29 cellular contexts compared by ENCODE assay signal in genomic region chr5:1381370-1382247, GRCh38. TPM values are rescaled to one million over a fixed set of nuclear protein-coding genes. Genes with fewer than 3 reads are reported as not detected.
DNase-seq lines count a peak whose midpoint lies in the region; ATAC-seq, FAIRE-seq and TF ChIP-seq lines count a peak whose summit lies in the region.
"Had no signal": no experiment of that assay in that cellular context is flagged by ENCODE, and none has a peak within 500 bp of the region (broad histone marks: within the 10 kb centered on the region; RNA-seq: fewer than 3 reads in every experiment).

No MANE protein-coding gene starts in this region.

- TF ChIP-seq EP300 in HepG2 (IDR thresholded peaks at IDR 0.05; ENCODE audit: low read depth in 2 of 2, low read length in 2 of 2) (no peak), HepG2 (CRISPR knock-in tag; IDR thresholded peaks at IDR 0.05; ENCODE audit: borderline replicate concordance) (no peak)

- H3K4me3 ChIP-seq in HepG2 (replicated peaks in 1 of 3; ENCODE audit: insufficient read depth in 1 of 3, low read depth in 2 of 3, low read length in 3 of 3) (no peak overlapping the region), spleen (no peak overlapping the region)
- H3K4me3 ChIP-seq: pancreas, SJSA1 had no signal

- CTCF ChIA-PET in activated CD4-positive, alpha-beta T cell treated with anti-CD3 and anti-CD28 coated beads for 36 hours (lab: Charles Lee): interaction anchor here (1.5 kb wide), 1 partner anchor 21 kb away, joined by 3 read pairs; no protein-coding TSS in a partner anchor
- CTCF ChIA-PET in HepG2 (lab: Yijun Ruan, JAX; ENCODE audit: low intra/inter-chr PET ratio, low total read pairs): interaction anchor here (1.9 kb wide), 1 partner anchor 260 kb away, joined by 13 read pairs; no protein-coding TSS in a partner anchor

- no peaks in the 10 kb centered on the region; the same call in 1 of the 2 replicates for H4K20me1 ChIP-seq in HepG2 (ENCODE audit: insufficient read depth, low read length)

- no peak for FAIRE-seq in HepG2 (lab: Jason Lieb, UNC)
- FAIRE-seq: endothelial cell of umbilical vein, pancreas, small intestine had no signal

- no TSS peak for BruUV-seq in HepG2 (replicated peaks; lab: Mats Ljungman, UMichigan)

- no peak for DNase-seq in activated CD4-positive, alpha-beta T cell treated with anti-CD3 and anti-CD28 coated beads for 36 hours
- DNase-seq in activated CD4-positive, alpha-beta T cell treated with anti-CD3 and anti-CD28 coated beads for 4 hours: no peak
- DNase-seq in HepG2 (ENCODE audit: low spot score) (no peak), spleen (peak; percentile 62), AML-193 (lab: John Stamatoyannopoulos, UW) (no peak), COR-L47 (lab: John Stamatoyannopoulos, UW) (no peak)
- no peak for DNase-seq in activated T-cell treated with anti-CD3 and anti-CD28 coated beads, Interleukin-2, amount 50 U/mL, for 4 hours
- DNase-seq: activated B cell treated with CpG ODN at 0.5 μM for 24 hours; activated CD8-positive, alpha-beta T cell treated with anti-CD3 and anti-CD28 coated beads for 36 hours; activated effector memory CD4-positive, alpha-beta T cell treated with anti-CD3 and anti-CD28 coated beads, Interleukin-2, amount 50 U/mL, for 16 hours; activated T-cell treated with anti-CD3 and anti-CD28 coated beads for 4 hours; CD4-positive, CD25-positive, alpha-beta regulatory T cell; GOT3; hippocampal formation; MM.1S; NCI-H1436; NCI-H2081 treated with DMSO at 0.1 percent for 48 hours; NCI-H345; NCI-H748 treated with DMSO at 0.1 percent for 48 hours; pancreas; small intestine; stimulated activated CD4-positive, alpha-beta T cell treated with anti-CD3 and anti-CD28 coated beads, Interleukin-2, amount 100 ng/mL, for 24 hours had no signal

- peaks cover 4% of the 10 kb centered on the region for H3K27me3 Mint-ChIP-seq in activated CD4-positive, alpha-beta T cell treated with anti-CD3 and anti-CD28 coated beads for 36 hours
- H3K27me3 Mint-ChIP-seq in IgD-negative memory B cell: no peaks in the 10 kb centered on the region
- no peaks in the 10 kb centered on the region for H3K27me3 Mint-ChIP-seq in activated T-cell treated with anti-CD3 and anti-CD28 coated beads, Interleukin-2, amount 50 U/mL, for 4 hours (ENCODE audit: low read depth)

- H3K36me3 ChIP-seq in HepG2 (replicated peaks in 1 of 2; ENCODE audit: control insufficient read depth in 1 of 2, insufficient read depth in 2 of 2, low read length in 2 of 2) (no peaks in the 10 kb centered on the region), spleen (no peaks in the 10 kb centered on the region)
- H3K36me3 ChIP-seq: gastroesophageal sphincter, pancreas, SJSA1, suprapubic skin had no signal

- POLR2A ChIA-PET in activated CD4-positive, alpha-beta T cell treated with anti-CD3 and anti-CD28 coated beads for 36 hours (lab: Charles Lee): no interaction called here
- POLR2A ChIA-PET in HepG2 (lab: Yijun Ruan, JAX): no interaction called here

- in situ Hi-C loops in HepG2 (cut with HindIII; ENCODE audit: extremely low pct_ligation_motif_present, low pct_unique_long_range_greater_than_20kb): loop anchor here (10.0 kb wide), 1 partner anchor 263 kb away; no protein-coding TSS in a partner anchor

- no peak overlapping the region for H3K4me2 ChIP-seq in HepG2 (ENCODE audit: low read depth, low read length)
- H3K4me2 ChIP-seq: KMS-11 had no signal

- 45% methylated on average over 25 of the region's 25 CpGs for WGBS in HepG2 (ENCODE audit: low lambda C conversion rate)
- WGBS in spleen, 5 donors: 88 to 93% (median 89%) methylated on average over 24 to 25 of the region's 25 CpGs

- TF ChIP-seq POLR2A in HepG2 (IDR thresholded peaks at IDR 0.05; ENCODE audit: insufficient read depth in 1 of 2, low read depth in 2 of 2, low read length in 2 of 2) (no peak), spleen (IDR thresholded peaks at IDR 0.05) (no peak)

- H3K27me3 ChIP-seq in HepG2 (ENCODE audit: control insufficient read depth in 1 of 2, insufficient read depth in 2 of 2, low read length in 2 of 2) (peaks cover 22 to 84% of the 10 kb centered on the region in 2 experiments), spleen (replicated peaks in 1 of 7) (peaks cover 0 to 27% (median 0%) of the 10 kb centered on the region in 7 donors)
- H3K27me3 ChIP-seq: pancreas had no signal

- no peak overlapping the region for H3K27ac ChIP-seq in HepG2 (ENCODE audit: extremely low read length, insufficient read depth, low read length)
- H3K27ac ChIP-seq in spleen: no peak overlapping the region
- H3K27ac ChIP-seq: gastroesophageal sphincter, KMS-11, pancreas, SJSA1, suprapubic skin had no signal

- no peaks in the 10 kb centered on the region for H3K79me2 ChIP-seq in HepG2 (ENCODE audit: insufficient read depth, low read length)

- H3K4me3 Mint-ChIP-seq in activated CD4-positive, alpha-beta T cell treated with anti-CD3 and anti-CD28 coated beads for 36 hours: no peak overlapping the region
- H3K4me3 Mint-ChIP-seq in IgD-negative memory B cell: peak overlapping the region in 3 of 4 donors; percentile 30 to 72 (median 43)
- no peak overlapping the region for H3K4me3 Mint-ChIP-seq in activated T-cell treated with anti-CD3 and anti-CD28 coated beads, Interleukin-2, amount 50 U/mL, for 4 hours
- H3K4me3 Mint-ChIP-seq: activated B cell treated with CpG ODN at 0.5 μM for 24 hours had no signal

- peak overlapping the region; percentile 10 for H3K27ac Mint-ChIP-seq in activated CD4-positive, alpha-beta T cell treated with anti-CD3 and anti-CD28 coated beads for 36 hours
- peak overlapping the region in 1 of 3 donors; percentile 97 for H3K27ac Mint-ChIP-seq in IgD-negative memory B cell
- H3K27ac Mint-ChIP-seq: activated B cell treated with CpG ODN at 0.5 μM for 24 hours; activated CD8-positive, alpha-beta T cell treated with anti-CD3 and anti-CD28 coated beads for 36 hours had no signal

- no peaks in the 10 kb centered on the region for H3K9me3 ChIP-seq in HepG2 (ENCODE audit: low read length)
- H3K9me3 ChIP-seq in spleen: peaks cover 0 to 7% (median 0%) of the 10 kb centered on the region in 8 donors
- H3K9me3 ChIP-seq: gastroesophageal sphincter, pancreas, suprapubic skin had no signal

- H3K9ac ChIP-seq in HepG2 (ENCODE audit: insufficient read depth, low read depth, low read length): no peak overlapping the region
- H3K9ac ChIP-seq: KMS-11 had no signal

- TF ChIP-seq CTCF in HepG2 (CRISPR knock-in tag; IDR thresholded peaks at IDR 0.05) (no peak), spleen (IDR thresholded peaks at IDR 0.05 in 8 of 11, conservative IDR thresholded peaks at IDR 0.05 in 3 of 11) (no peak)

- H3K36me3 Mint-ChIP-seq in activated CD4-positive, alpha-beta T cell treated with anti-CD3 and anti-CD28 coated beads for 36 hours (ENCODE audit: low read depth): no peaks in the 10 kb centered on the region
- no peaks in the 10 kb centered on the region for H3K36me3 Mint-ChIP-seq in IgD-negative memory B cell
- H3K36me3 Mint-ChIP-seq in activated T-cell treated with anti-CD3 and anti-CD28 coated beads, Interleukin-2, amount 50 U/mL, for 4 hours (ENCODE audit: insufficient read depth): no peaks in the 10 kb centered on the region
- H3K36me3 Mint-ChIP-seq: brain; CD4-positive, CD25-positive, alpha-beta regulatory T cell had no signal

- H3K4me1 ChIP-seq in HepG2 (ENCODE audit: insufficient read depth, low read length) (peaks cover 17% of the 10 kb centered on the region), spleen (peaks cover 5 to 30% (median 21%) of the 10 kb centered on the region in 6 donors)
- H3K4me1 ChIP-seq: pancreas had no signal

- no peaks in the 10 kb centered on the region for H3K9me3 Mint-ChIP-seq in activated CD4-positive, alpha-beta T cell treated with anti-CD3 and anti-CD28 coated beads for 36 hours (ENCODE audit: low read depth)
- H3K9me3 Mint-ChIP-seq in IgD-negative memory B cell: no peaks in the 10 kb centered on the region
- no peaks in the 10 kb centered on the region for H3K9me3 Mint-ChIP-seq in activated T-cell treated with anti-CD3 and anti-CD28 coated beads, Interleukin-2, amount 50 U/mL, for 4 hours
- H3K9me3 Mint-ChIP-seq: activated B cell treated with CpG ODN at 0.5 μM for 24 hours; activated CD8-positive, alpha-beta T cell treated with anti-CD3 and anti-CD28 coated beads for 36 hours had no signal

- intact Hi-C loops in activated CD4-positive, alpha-beta T cell treated with anti-CD3 and anti-CD28 coated beads for 36 hours (cut with DNase I, micrococcal nuclease): loop anchor here in 1 of 2 experiments (2.0 kb wide), 1 partner anchor 263 kb away; no protein-coding TSS in a partner anchor
- intact Hi-C loops in HepG2 (cut with micrococcal nuclease; ENCODE audit: unreplicated experiment): loop anchor here (2.0 kb wide), 1 partner anchor 259 kb away; no protein-coding TSS in a partner anchor
- intact Hi-C loops in spleen (cut with DNase I; ENCODE audit: low total_unique reads): loop anchor here (10.0 kb wide), 1 partner anchor 263 kb away; no protein-coding TSS in a partner anchor

- H2AFZ ChIP-seq in HepG2 (ENCODE audit: low read length): no peak overlapping the region

- peaks cover 21% of the 10 kb centered on the region for H3K4me1 Mint-ChIP-seq in activated CD4-positive, alpha-beta T cell treated with anti-CD3 and anti-CD28 coated beads for 36 hours
- H3K4me1 Mint-ChIP-seq in IgD-negative memory B cell: peaks cover 16 to 19% (median 18%) of the 10 kb centered on the region in 3 donors
- peaks cover 14% of the 10 kb centered on the region for H3K4me1 Mint-ChIP-seq in activated T-cell treated with anti-CD3 and anti-CD28 coated beads, Interleukin-2, amount 50 U/mL, for 4 hours (ENCODE audit: low read depth)

- no peak for ATAC-seq in activated CD4-positive, alpha-beta T cell treated with anti-CD3 and anti-CD28 coated beads for 36 hours
- ATAC-seq in HepG2: no peak
- ATAC-seq in activated T-cell treated with anti-CD3 and anti-CD28 coated beads, Interleukin-2, amount 50 U/mL, for 4 hours: no peak
- ATAC-seq: gastroesophageal sphincter had no signal

- TF ChIP-seq RAD21 in HepG2 (CRISPR knock-in tag; IDR thresholded peaks at IDR 0.05): no peak

RNA-seq across cellular contexts. Expression of gene CLPTM1L, which starts 36.7 kb away (rescaled TPM):
- total RNA-seq in activated CD4-positive, alpha-beta T cell treated with anti-CD3 and anti-CD28 coated beads for 36 hours: 10 to 100 TPM; 62.1 to 62.2 TPM
- polyA plus RNA-seq in IgD-negative memory B cell: 25.7 TPM
- 65.4 and 124 TPM in 2 replicates for total RNA-seq in HepG2 (2016; rRNA removed; fragmentation: Illumina TruSeq; extraction: Trizol)
- 165 and 166 TPM in 2 replicates for total RNA-seq in HepG2 (2016; cell fraction: cytosol; rRNA removed; fragmentation: Illumina TruSeq; extraction: Trizol; ENCODE audit: low read depth)
- total RNA-seq in HepG2 (2016; cell fraction: insoluble cytoplasmic fraction; rRNA removed; fragmentation: Illumina TruSeq; extraction: Trizol): 72.1 and 131 TPM in 2 replicates
- 271 and 285 TPM in 2 replicates for total RNA-seq in HepG2 (2016; cell fraction: membrane; rRNA removed; fragmentation: Illumina TruSeq; extraction: Trizol)
- total RNA-seq in HepG2 (2016; cell fraction: nucleus; rRNA removed; fragmentation: Illumina TruSeq; extraction: Trizol): 76.4 and 77.0 TPM in 2 replicates
- 80.3 and 99.3 TPM in 2 replicates for polyA plus RNA-seq in HepG2 (2011; rRNA removed)
- polyA plus RNA-seq in HepG2 (2011; cell fraction: cytosol; rRNA removed): 102 and 119 TPM in 2 replicates
- polyA plus RNA-seq in HepG2 (2011; cell fraction: nucleus; rRNA removed): 99.8 and 103 TPM in 2 replicates
- 43.6 and 60.3 TPM in 2 replicates for polyA plus RNA-seq in HepG2 (2012)
- polyA plus RNA-seq in HepG2 (2016; cell fraction: cytosol; fragmentation: Illumina TruSeq; extraction: Trizol; ENCODE audit: low read depth): 124 and 168 TPM in 2 replicates
- 83.6 and 94.2 TPM in 2 replicates for polyA plus RNA-seq in HepG2 (2016; cell fraction: insoluble cytoplasmic fraction; fragmentation: Illumina TruSeq; extraction: Trizol; ENCODE audit: low read depth)
- 184 and 217 TPM in 2 replicates for polyA plus RNA-seq in HepG2 (2016; cell fraction: membrane; fragmentation: Illumina TruSeq; extraction: Trizol; ENCODE audit: low read depth)
- polyA plus RNA-seq in HepG2 (2016; cell fraction: nucleus; fragmentation: Illumina TruSeq; extraction: Trizol; ENCODE audit: insufficient read depth, low read depth): 147 and 155 TPM in 2 replicates
- 281 and 712 TPM in 2 replicates for polyA minus RNA-seq in HepG2 (2011; rRNA and poly(A)+ RNA removed; ENCODE audit: low replicate concordance)
- polyA minus RNA-seq in HepG2 (2011; cell fraction: cytosol; rRNA and poly(A)+ RNA removed): 45.2 and 56.5 TPM in 2 replicates
- polyA minus RNA-seq in HepG2 (2011; cell fraction: nucleus; rRNA and poly(A)+ RNA removed): 37.0 and 46.2 TPM in 2 replicates
- 100 to 1,000 TPM in 3 of 7 donors, 10 to 100 TPM in 4; 87.2 to 118 (median 99.9) TPM for total RNA-seq in spleen
- 10 to 100 TPM; 39.7 to 55.6 (median 45.1) TPM for polyA plus RNA-seq in spleen
- 100 to 1,000 TPM; 143 to 150 (median 145) TPM for total RNA-seq in activated T-cell treated with anti-CD3 and anti-CD28 coated beads, Interleukin-2, amount 50 U/mL, for 4 hours

Comparison
In these comparisons a context has a peak if more than half of its experiments do, and no peak if none do; other contexts are left out.
1. H3K4me3 Mint-ChIP-seq: peak in IgD-negative memory B cell (3 of 4); none in activated CD4-positive, alpha-beta T cell treated with anti-CD3 and anti-CD28 coated beads for 36 hours (single experiment) and activated T-cell treated with anti-CD3 and anti-CD28 coated beads, Interleukin-2, amount 50 U/mL, for 4 hours (single experiment).